ENCODE assay signal across 18 cellular contexts in genomic region chr2:12857891-12858290, GRCh38.
DNase-seq lines count a peak whose midpoint lies in the region; ATAC-seq and TF ChIP-seq lines count a peak whose summit lies in the region.
"Had no signal": no experiment of that assay in that cellular context is flagged by ENCODE, and none has a peak within 500 bp of the region (broad histone marks: within the 10 kb centered on the region; RNA-seq: fewer than 3 reads in every experiment).

No MANE protein-coding gene starts in this region.

- in situ Hi-C loops in GM23248 (cut with MboI): no loop called here

- H3K27me3 ChIP-seq in ACC112 (ENCODE audit: insufficient read depth, low read length): no peaks in the 10 kb centered on the region
- H3K27me3 ChIP-seq in GM23248 (replicated peaks; ENCODE audit: insufficient read depth): no peaks in the 10 kb centered on the region
- no peaks in the 10 kb centered on the region for H3K27me3 ChIP-seq in PC-9 (ENCODE audit: insufficient read depth, low read depth)

- H3F3A ChIP-seq in GM23248 (ENCODE audit: insufficient read depth) (peaks cover 55% of the 10 kb centered on the region), PC-9 (ENCODE audit: insufficient read depth, low read depth) (peaks cover 28% of the 10 kb centered on the region)

- H3K27ac ChIP-seq in ACC112 (ENCODE audit: low read depth, low read length) (peak overlapping the region; percentile 97), GM23248 (peak overlapping the region; percentile 85), PC-9 (peak overlapping the region; percentile 92), epithelial cell of prostate (peak overlapping the region; percentile 68)

- H3K4me1 ChIP-seq in ACC112 (ENCODE audit: control insufficient read depth, insufficient read depth, low read length, unreplicated experiment): peaks cover 43% of the 10 kb centered on the region
- peaks cover 58% of the 10 kb centered on the region for H3K4me1 ChIP-seq in GM23248 (ENCODE audit: insufficient read depth)
- H3K4me1 ChIP-seq in PC-9 (replicated peaks; ENCODE audit: insufficient read depth): peaks cover 46% of the 10 kb centered on the region
- H3K4me1 ChIP-seq: HAP-1 had no signal

- BruUV-seq in PC-9 (replicated peaks; lab: Mats Ljungman, UMichigan): no TSS peak

- H3K79me2 ChIP-seq in ACC112 (ENCODE audit: control insufficient read depth, insufficient read depth, low read length, unreplicated experiment): no peaks in the 10 kb centered on the region
- H3K79me2 ChIP-seq in GM23248 (ENCODE audit: insufficient read depth): no peaks in the 10 kb centered on the region
- no peaks in the 10 kb centered on the region for H3K79me2 ChIP-seq in PC-9 (ENCODE audit: low read depth)

- peaks cover 7% of the 10 kb centered on the region; the same call in 1 of the 2 replicates for H3K36me3 ChIP-seq in ACC112 (ENCODE audit: insufficient read depth, low read length)
- no peaks in the 10 kb centered on the region for H3K36me3 ChIP-seq in GM23248 (ENCODE audit: low read depth)
- H3K36me3 ChIP-seq in PC-9 (ENCODE audit: low read depth): no peaks in the 10 kb centered on the region
- H3K36me3 ChIP-seq: HAP-1 had no signal

- no peak overlapping the region for H3K4me3 ChIP-seq in ACC112 (ENCODE audit: low read depth, low read length)
- H3K4me3 ChIP-seq in GM23248: no peak overlapping the region
- no peak overlapping the region for H3K4me3 ChIP-seq in PC-9
- H3K4me3 ChIP-seq: HAP-1 had no signal

- WGBS in GM23248 (ENCODE audit: low coverage in 1 of 2, low lambda C conversion rate in 2 of 2, missing lambda C conversion rate in 2 of 2), 2 experiments: 100% methylated on average over 1 of the region's 1 CpG

- H3K4me2 ChIP-seq in GM23248 (ENCODE audit: unreplicated experiment) (peak overlapping the region; percentile 78), PC-9 (peak overlapping the region; percentile 71)

- DNase-seq in GM23248 (no peak), PC-9 (peak in 1 of 2 experiments; percentile 59), epithelial cell of prostate (ENCODE audit: low read depth, low spot score) (no peak), globus pallidus (ENCODE audit: low spot score) (no peak), NCI-H2029 treated with DMSO at 0.1 percent for 48 hours (lab: John Stamatoyannopoulos, UW) (no peak), posterior cingulate gyrus (no peak)
- DNase-seq: CD4-positive, alpha-beta T cell; Karpas-422; MV-4-11; NCI-H1436 treated with DMSO at 0.1 percent for 48 hours; NCI-H2081 treated with DMSO at 0.1 percent for 48 hours; NCI-H2227 treated with DMSO at 0.1 percent for 48 hours; NCI-H526; NK-92 treated with Interleukin-12 subunit alpha and Interleukin-12 subunit beta, amount 100 ng/mL, for 24 hours had no signal

- POLR2A ChIA-PET in PC-9 (lab: Charles Lee; ENCODE audit: unreplicated experiment): no interaction called here

- no peak overlapping the region for H3K9ac ChIP-seq in GM23248

- intact Hi-C loops in PC-9 (cut with micrococcal nuclease; ENCODE audit: unreplicated experiment): loop anchor here (1.0 to 2.0 kb wide), 2 partner anchors 27 to 73 kb away; no protein-coding TSS in a partner anchor
- intact Hi-C loops in posterior cingulate gyrus (cut with DNase I): no loop called here

- H3K9me3 ChIP-seq in GM23248 (ENCODE audit: low read depth) (no peaks in the 10 kb centered on the region), PC-9 (ENCODE audit: insufficient read depth, low read depth) (peaks cover 17% of the 10 kb centered on the region; the same call in 1 of the 2 replicates)
- H3K9me3 ChIP-seq: HAP-1 had no signal

- ATAC-seq in GM21723 (IDR thresholded peaks at IDR 0.05; ENCODE audit: unreplicated experiment): no peak
- ATAC-seq: Right ventricle myocardium inferior had no signal

- H4K20me1 ChIP-seq in GM23248 (ENCODE audit: insufficient read depth) (no peaks in the 10 kb centered on the region), PC-9 (ENCODE audit: insufficient read depth) (no peaks in the 10 kb centered on the region)

- TF ChIP-seq CTCF in PC-9 (conservative IDR thresholded peaks at IDR 0.05): no peak

- CTCF ChIA-PET in PC-9 (lab: Charles Lee): no interaction called here

- H3K9me2 ChIP-seq in GM23248 (ENCODE audit: insufficient read depth) (no peaks in the 10 kb centered on the region), PC-9 (ENCODE audit: insufficient read depth) (no peaks in the 10 kb centered on the region)

- H2AFZ ChIP-seq in ACC112 (ENCODE audit: low read length, unreplicated experiment) (no peak overlapping the region), GM23248 (no peak overlapping the region), PC-9 (no peak overlapping the region)
